In the genomic region with DNA sequence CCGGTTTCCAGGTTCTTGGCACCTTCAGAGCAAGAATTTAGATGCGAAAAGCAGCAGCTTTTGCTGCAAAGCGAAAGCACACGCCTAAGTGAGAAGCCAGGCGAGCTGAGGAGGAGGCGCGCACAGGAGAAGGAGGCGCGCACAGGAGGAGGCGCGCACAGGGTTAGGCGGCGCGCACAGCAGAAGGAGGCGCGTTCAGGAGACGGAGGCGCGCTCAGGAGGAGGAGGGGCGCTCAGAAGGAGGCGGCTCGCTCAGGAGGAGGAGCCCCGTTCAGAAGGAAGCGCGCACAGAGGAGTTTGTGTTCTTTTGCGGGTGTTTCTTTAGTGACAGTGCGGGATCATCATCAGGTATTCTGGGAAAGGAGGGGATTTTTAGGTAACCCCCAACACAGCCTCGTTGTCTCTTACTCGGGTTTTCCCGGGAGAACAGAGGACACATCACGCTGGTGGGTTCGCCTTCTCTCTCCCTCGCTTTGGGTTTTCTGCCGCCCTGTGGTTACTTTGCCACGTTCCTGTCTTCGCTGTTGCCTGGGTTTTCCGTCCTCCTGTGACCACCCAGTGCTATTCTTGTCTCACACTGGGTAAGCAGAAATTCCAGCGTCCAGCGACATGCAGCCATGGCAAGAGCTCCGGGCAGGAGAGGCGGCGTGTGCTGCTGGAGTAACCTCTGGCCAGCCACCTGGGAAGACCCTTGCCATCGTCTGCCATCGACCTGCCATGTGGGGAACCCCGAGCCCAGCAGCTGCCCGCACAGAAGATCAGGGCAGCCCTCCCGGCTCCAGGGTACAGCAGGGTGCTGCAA, we compare ENCODE assay signal across 8 cellular contexts. TPM values are rescaled to one million over a fixed set of nuclear protein-coding genes. Genes with fewer than 3 reads are reported as not detected.
DNase-seq lines count a peak whose midpoint lies in the region; ATAC-seq, FAIRE-seq and TF ChIP-seq lines count a peak whose summit lies in the region.

No MANE protein-coding gene starts in this region.

- H3K9me3 ChIP-seq in ascending aorta (no peaks in the 10 kb centered on the region), small intestine (ENCODE audit: control insufficient read depth, low read depth) (no peaks in the 10 kb centered on the region), smooth muscle cell (replicated peaks; ENCODE audit: low read depth) (no peaks in the 10 kb centered on the region)

- H3K27ac ChIP-seq in ascending aorta, result peak overlapping the region; percentile 58 to 75
- H3K27ac ChIP-seq in small intestine (ENCODE audit: low read depth in 1 of 2, low read length in 1 of 2), result peak overlapping the region; percentile 68 to 84
- H3K27ac ChIP-seq in smooth muscle cell (ENCODE audit: low read depth), result no peak overlapping the region

- no peaks in the 10 kb centered on the region for H3K27me3 ChIP-seq in ascending aorta
- H3K27me3 ChIP-seq in small intestine (ENCODE audit: control insufficient read depth in 2 of 2, insufficient read depth in 2 of 2, low read length in 2 of 2), result no peaks in the 10 kb centered on the region
- no peaks in the 10 kb centered on the region for H3K27me3 ChIP-seq in smooth muscle cell (ENCODE audit: low read depth)

- peak overlapping the region; percentile 56 to 62 for H3K4me3 ChIP-seq in ascending aorta
- peak overlapping the region; percentile 33 to 41 for H3K4me3 ChIP-seq in small intestine (ENCODE audit: low read depth in 1 of 2, low read length in 2 of 2)
- no peak overlapping the region for H3K4me3 ChIP-seq in smooth muscle cell

- no peaks in the 10 kb centered on the region for H3K79me2 ChIP-seq in smooth muscle cell (ENCODE audit: low read depth)

- H3K36me3 ChIP-seq in ascending aorta (peaks cover 5 to 23% of the 10 kb centered on the region in 2 donors), small intestine (ENCODE audit: control insufficient read depth in 2 of 2, insufficient read depth in 2 of 2, low read length in 2 of 2) (peaks cover 0 to 3% of the 10 kb centered on the region in 2 donors), smooth muscle cell (ENCODE audit: low read depth) (no peaks in the 10 kb centered on the region)

- DNase-seq in NCI-H82 (lab: John Stamatoyannopoulos, UW), result peak; percentile 63
- DNase-seq in NCI-H82 treated with DMSO at 0.1 percent for 48 hours (lab: John Stamatoyannopoulos, UW; ENCODE audit: unreplicated experiment), result no peak
- DNase-seq in T-helper 1 cell, result peak; percentile 47 to 78 (median 60)
- peak in 1 of 2 donors; percentile 85 for DNase-seq in ascending aorta (ENCODE audit: low spot score in 2 of 2)
- DNase-seq in hippocampal formation (lab: John Stamatoyannopoulos, UW), result peak; percentile 29 to 60
- DNase-seq in small intestine, result peak; percentile 81
- DNase-seq in smooth muscle cell (lab: John Stamatoyannopoulos, UW; ENCODE audit: unreplicated experiment), result no peak

- TF ChIP-seq CTCF in ascending aorta (IDR thresholded peaks at IDR 0.05), result peak in 1 of 3 experiments; percentile 14
- TF ChIP-seq CTCF in smooth muscle cell (IDR thresholded peaks at IDR 0.05; ENCODE audit: borderline replicate concordance, insufficient read depth, poor library complexity, severe bottlenecking), result no peak

- H4K20me1 ChIP-seq in smooth muscle cell (ENCODE audit: low read depth), result no peaks in the 10 kb centered on the region

- no peak for FAIRE-seq in small intestine (lab: Jason Lieb, UNC)

- no peak overlapping the region for H2AFZ ChIP-seq in smooth muscle cell (ENCODE audit: low read depth)

- no peak overlapping the region for H3K4me2 ChIP-seq in smooth muscle cell

- no peak overlapping the region for H3K9ac ChIP-seq in smooth muscle cell (ENCODE audit: low read depth)

- intact Hi-C loops in ascending aorta (cut with DNase I), result loop anchor here (10.0 kb wide), 1 partner anchor 1290 kb away; no protein-coding TSS in a partner anchor

- H3K4me1 ChIP-seq in ascending aorta, result no peaks in the 10 kb centered on the region
- H3K4me1 ChIP-seq in small intestine (ENCODE audit: control insufficient read depth in 2 of 2, insufficient read depth in 1 of 2, low read depth in 1 of 2, low read length in 1 of 2), result no peaks in the 10 kb centered on the region
- no peaks in the 10 kb centered on the region for H3K4me1 ChIP-seq in smooth muscle cell (ENCODE audit: low read depth)

- ATAC-seq in HG03135 (IDR thresholded peaks at IDR 0.05; ENCODE audit: unreplicated experiment), result peak; percentile 84

- 40 to 56% (median 56%) methylated on average over 47 of the region's 47 CpGs for WGBS in small intestine, 3 donors
- 98% methylated on average over 47 of the region's 47 CpGs for WGBS in smooth muscle cell (ENCODE audit: low lambda C conversion rate)

- no peaks in the 10 kb centered on the region for H3F3A ChIP-seq in smooth muscle cell (ENCODE audit: low read depth)

RNA-seq across cellular contexts. Expression of a gene that starts 47.0 kb away (rescaled TPM):
- total RNA-seq in ascending aorta (92.7 TPM), smooth muscle cell (34.2 and 47.0 TPM in 2 replicates)
- polyA plus RNA-seq in small intestine (10 to 100 TPM in 1 of 3 donors, 1 to 10 TPM in 2; 9.7 to 19.7 (median 9.7) TPM), smooth muscle cell (26.0 and 45.0 TPM in 2 replicates)

RNA-seq across cellular contexts. Expression of a gene that starts 47.1 kb away (rescaled TPM):
- total RNA-seq in ascending aorta (36.2 TPM), smooth muscle cell (50.2 and 56.5 TPM in 2 replicates)
- polyA plus RNA-seq in small intestine (10 to 100 TPM in 1 of 3 donors, 1 to 10 TPM in 2; 8.4 to 12.3 (median 8.7) TPM), smooth muscle cell (26.6 and 30.2 TPM in 2 replicates)

Comparison
In these comparisons a context has a peak if more than half of its experiments do, and no peak if none do; other contexts are left out.
1. DNase-seq: peak in NCI-H82 (single experiment), T-helper 1 cell (5 of 5), hippocampal formation (2 of 2) and small intestine (single experiment); none in NCI-H82 treated with DMSO at 0.1 percent for 48 hours (single experiment) and smooth muscle cell (single experiment).